In genomic region chr12:67648306-67649164, GRCh38 we compare ENCODE assay signal across 8 cellular contexts. TPM values are rescaled to one million over a fixed set of nuclear protein-coding genes. Genes with fewer than 3 reads are reported as not detected.
DNase-seq lines count a peak whose midpoint lies in the region; ATAC-seq lines count a peak whose summit lies in the region.

DYRK2 (plus strand) TSS chr12:67648745; CDS start chr12:67649134, 389 bp downstream.

- DNase-seq in SKM-1 treated with dmso at 0.1 percent for 144 hours (lab: John Stamatoyannopoulos, UW; ENCODE audit: unreplicated experiment): peak; percentile 22
- no peak for DNase-seq in SKM-1 (lab: John Stamatoyannopoulos, UW; ENCODE audit: unreplicated experiment)
- DNase-seq in NCI-H2171 (lab: John Stamatoyannopoulos, UW): peak; percentile 81
- DNase-seq in cerebellum (ENCODE audit: low spot score): peak; percentile 83
- DNase-seq in kidney glomerular epithelial cell (lab: John Stamatoyannopoulos, UW): peak; percentile 71
- peak; percentile 53 to 55 for DNase-seq in stimulated activated CD4-positive, alpha-beta T cell treated with anti-CD3 and anti-CD28 coated beads, Interleukin-1b, Interleukin-23, amount 100 ng/mL, for 1 hour (ENCODE audit: low read depth in 2 of 2)

- peak; percentile 43 for ATAC-seq in HG02870 (IDR thresholded peaks at IDR 0.05; ENCODE audit: unreplicated experiment)
- peak; percentile 62 to 67 for ATAC-seq in activated CD4-positive, CD25-positive, alpha-beta regulatory T cell treated with anti-CD3 and anti-CD28 coated beads, Interleukin-2, amount 50 U/mL, for 24 hours

RNA-seq across cellular contexts. Expression of gene DYRK2, which starts in this region (rescaled TPM):
- total RNA-seq in cerebellum: 39.8 TPM
